Comparison of ENCODE assay signal across 8 cellular contexts in genomic region chr7:140230517-140230861, GRCh38. TPM values are rescaled to one million over a fixed set of nuclear protein-coding genes. Genes with fewer than 3 reads are reported as not detected.
A peak's percentile ranks its signal among the peaks of the same experiment; 100 is the strongest.
DNase-seq lines count a peak whose midpoint lies in the region; ATAC-seq and TF ChIP-seq lines count a peak whose summit lies in the region.

No MANE protein-coding gene starts in this region.

- TF ChIP-seq CTCF in OCI-LY1 (IDR thresholded peaks at IDR 0.05; ENCODE audit: low read length) (no peak), smooth muscle cell (IDR thresholded peaks at IDR 0.05; ENCODE audit: borderline replicate concordance, insufficient read depth, poor library complexity, severe bottlenecking) (no peak)

- no peaks in the 10 kb centered on the region for H3K79me2 ChIP-seq in OCI-LY1 (ENCODE audit: insufficient read depth, low read length)
- H3K79me2 ChIP-seq in smooth muscle cell (ENCODE audit: low read depth): no peaks in the 10 kb centered on the region

- ATAC-seq in GM18502 (IDR thresholded peaks at IDR 0.05; ENCODE audit: poor library complexity, unreplicated experiment) (peak; percentile 44), right cardiac atrium (peak; percentile 65 to 67)

- no peaks in the 10 kb centered on the region for H4K20me1 ChIP-seq in OCI-LY1 (ENCODE audit: insufficient read depth, low read length)
- no peaks in the 10 kb centered on the region for H4K20me1 ChIP-seq in smooth muscle cell (ENCODE audit: low read depth)

- peaks cover 33% of the 10 kb centered on the region for H3K4me1 ChIP-seq in OCI-LY1 (ENCODE audit: insufficient read depth, low read length, severe bottlenecking)
- H3K4me1 ChIP-seq in right cardiac atrium (ENCODE audit: control insufficient read depth, insufficient read depth, low read length): no peaks in the 10 kb centered on the region
- no peaks in the 10 kb centered on the region for H3K4me1 ChIP-seq in smooth muscle cell (ENCODE audit: low read depth)

- H3K9me2 ChIP-seq in OCI-LY1 (ENCODE audit: low read depth, low read length): no peaks in the 10 kb centered on the region

- H3K27me3 ChIP-seq in OCI-LY1 (ENCODE audit: insufficient read depth, low read length): no peaks in the 10 kb centered on the region
- no peaks in the 10 kb centered on the region for H3K27me3 ChIP-seq in right cardiac atrium (ENCODE audit: control insufficient read depth, insufficient read depth)
- peaks cover 9% of the 10 kb centered on the region for H3K27me3 ChIP-seq in smooth muscle cell (ENCODE audit: low read depth)

- H3F3A ChIP-seq in OCI-LY1 (ENCODE audit: insufficient read depth, low read length) (no peaks in the 10 kb centered on the region), smooth muscle cell (ENCODE audit: low read depth) (no peaks in the 10 kb centered on the region)

- H3K4me2 ChIP-seq in OCI-LY1 (ENCODE audit: low read length) (peak overlapping the region; percentile 74), smooth muscle cell (peak overlapping the region; percentile 98)

- H3K4me3 ChIP-seq in OCI-LY1 (ENCODE audit: low read depth, low read length, poor library complexity, severe bottlenecking) (peak overlapping the region; percentile 72), right cardiac atrium (ENCODE audit: low read length) (peak overlapping the region; percentile 54), smooth muscle cell (peak overlapping the region; percentile 63)

- intact Hi-C loops in right cardiac atrium (cut with DNase I): no loop called here

- H3K36me3 ChIP-seq in OCI-LY1 (ENCODE audit: insufficient read depth, low read length) (no peaks in the 10 kb centered on the region), smooth muscle cell (ENCODE audit: low read depth) (no peaks in the 10 kb centered on the region)

- DNase-seq in activated naive CD4-positive, alpha-beta T cell (lab: John Stamatoyannopoulos, UW): peak; percentile 24 to 82 (median 51)
- DNase-seq in right cardiac atrium (peak; percentile 46 to 82 (median 80)), smooth muscle cell (lab: John Stamatoyannopoulos, UW; ENCODE audit: unreplicated experiment) (no peak), NCI-H1694 (lab: John Stamatoyannopoulos, UW) (no peak), hepatic stellate cell (ENCODE audit: low spot score) (no peak), pons (ENCODE audit: low spot score) (no peak)

- WGBS in right cardiac atrium: 1% methylated on average over 57 of the region's 57 CpGs
- 0% methylated on average over 19 of the region's 57 CpGs for WGBS in smooth muscle cell (ENCODE audit: low lambda C conversion rate)

- peak overlapping the region; percentile 64; the same call in 1 of the 2 replicates for H3K9ac ChIP-seq in OCI-LY1 (ENCODE audit: low read length)
- no peak overlapping the region for H3K9ac ChIP-seq in smooth muscle cell (ENCODE audit: low read depth)

- H3K27ac ChIP-seq in OCI-LY1 (ENCODE audit: low read depth, low read length, poor library complexity, severe bottlenecking) (peak overlapping the region; percentile 73), right cardiac atrium (ENCODE audit: low read length) (no peak overlapping the region), smooth muscle cell (ENCODE audit: low read depth) (no peak overlapping the region)

- H3K9me3 ChIP-seq in OCI-LY1 (ENCODE audit: low read length) (no peaks in the 10 kb centered on the region), right cardiac atrium (ENCODE audit: control insufficient read depth, low read length) (no peaks in the 10 kb centered on the region), smooth muscle cell (replicated peaks; ENCODE audit: low read depth) (no peaks in the 10 kb centered on the region)

- H2AFZ ChIP-seq in OCI-LY1 (ENCODE audit: low read length) (no peak overlapping the region), smooth muscle cell (ENCODE audit: low read depth) (peak overlapping the region; percentile 92)

RNA-seq across cellular contexts. Expression of gene KDM7A, which starts 53.7 kb away (rescaled TPM):
- total RNA-seq in right cardiac atrium (10 to 100 TPM; 11.5 to 14.8 (median 12.8) TPM), smooth muscle cell (6.1 and 17.3 TPM in 2 replicates)
- polyA plus RNA-seq in right cardiac atrium (4.5 TPM), smooth muscle cell (0.63 and 0.88 TPM in 2 replicates)

Comparison
In these comparisons a context has a peak if more than half of its experiments do, and no peak if none do; other contexts are left out.
1. DNase-seq: peak in activated naive CD4-positive, alpha-beta T cell (4 of 4) and right cardiac atrium (3 of 3); none in smooth muscle cell (single experiment), NCI-H1694 (single experiment), hepatic stellate cell (single experiment) and pons (single experiment).
2. Peak in every context shown above with its lines, with median percentiles within 50 percentile points of each other: H3K4me3 ChIP-seq.